19 cellular contexts compared by ENCODE assay signal in the genomic region with DNA sequence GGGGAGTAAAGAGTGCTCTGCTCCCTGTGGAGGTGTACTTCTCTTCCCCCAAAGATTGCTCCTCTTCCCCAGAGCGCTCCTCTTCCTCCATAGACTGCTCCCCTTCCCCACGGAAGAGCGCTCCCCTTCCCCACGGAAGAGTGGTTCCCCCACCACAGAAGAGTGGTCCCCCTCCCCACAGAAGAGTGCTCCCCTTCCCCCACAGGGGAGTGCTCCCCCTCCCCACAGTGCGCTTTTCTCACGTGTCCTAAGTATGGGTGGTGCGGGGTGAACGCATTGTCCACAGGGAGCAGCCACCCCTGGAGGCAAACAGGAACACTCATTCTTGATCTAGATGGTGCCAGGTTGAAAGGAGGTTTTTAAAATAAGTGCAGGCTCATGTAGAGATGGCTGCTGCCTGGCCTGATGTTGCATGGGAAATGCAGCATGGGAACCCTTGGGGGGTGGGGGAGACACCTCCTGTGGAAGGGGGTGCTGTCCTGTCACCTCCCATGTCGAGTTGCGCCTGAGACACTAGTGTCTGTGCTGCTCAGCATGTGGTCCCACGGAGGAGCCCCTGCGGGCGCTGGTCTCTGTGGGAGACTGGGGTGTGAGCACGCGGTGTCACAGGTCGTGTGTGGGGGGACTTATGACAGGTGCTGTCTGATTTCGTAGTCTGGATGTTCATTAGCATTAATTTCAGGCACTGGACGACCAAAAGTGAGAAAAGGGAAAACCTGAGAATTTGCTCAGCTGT. TPM values are rescaled to one million over a fixed set of nuclear protein-coding genes. Genes with fewer than 3 reads are reported as not detected.
DNase-seq lines count a peak whose midpoint lies in the region; ATAC-seq and TF ChIP-seq lines count a peak whose summit lies in the region.
"Had no signal": no experiment of that assay in that cellular context is flagged by ENCODE, and none has a peak within 500 bp of the region (broad histone marks: within the 10 kb centered on the region; RNA-seq: fewer than 3 reads in every experiment).

No MANE protein-coding gene starts in this region.

- H3K27me3 Mint-ChIP-seq in T-helper 17 cell = no peaks in the 10 kb centered on the region
- no peaks in the 10 kb centered on the region for H3K27me3 Mint-ChIP-seq in effector memory CD8-positive, alpha-beta T cell
- H3K27me3 Mint-ChIP-seq: activated naive CD4-positive, alpha-beta T cell treated with anti-CD3 and anti-CD28 coated beads, Interleukin-2, amount 10 ng/mL, durations not matched to agents 7 days and 5 days had no signal

- H3K36me3 ChIP-seq in left ventricle myocardium inferior = no peaks in the 10 kb centered on the region
- no peaks in the 10 kb centered on the region for H3K36me3 ChIP-seq in mesendoderm (ENCODE audit: control insufficient read depth, insufficient read depth, low read length)
- no peaks in the 10 kb centered on the region for H3K36me3 ChIP-seq in SJCRH30

- H3K4me1 ChIP-seq in left ventricle myocardium inferior (peaks cover 56% of the 10 kb centered on the region), mesendoderm (ENCODE audit: control insufficient read depth, low read depth, low read length) (no peaks in the 10 kb centered on the region), SJCRH30 (peaks cover 5% of the 10 kb centered on the region; the same call in 1 of the 2 replicates)

- no peak for TF ChIP-seq CTCF in left ventricle myocardium inferior (IDR thresholded peaks at IDR 0.05; ENCODE audit: borderline replicate concordance)

- H2BK5ac ChIP-seq in mesendoderm (ENCODE audit: low read length) = no peak overlapping the region

- peaks cover 41% of the 10 kb centered on the region for H3K79me1 ChIP-seq in mesendoderm (ENCODE audit: low read length)

- no peak overlapping the region for H2BK120ac ChIP-seq in mesendoderm (ENCODE audit: low read depth, low read length)

- H3K9me3 ChIP-seq in left ventricle myocardium inferior (replicated peaks) = no peaks in the 10 kb centered on the region
- H3K9me3 ChIP-seq in T-helper 17 cell (ENCODE audit: control insufficient read depth, low read length, poor library complexity, severe bottlenecking) = no peaks in the 10 kb centered on the region
- no peaks in the 10 kb centered on the region for H3K9me3 ChIP-seq in SJCRH30 (replicated peaks)
- H3K9me3 ChIP-seq: SK-N-SH, testis had no signal

- H3K23ac ChIP-seq in mesendoderm (ENCODE audit: low read length) = peak overlapping the region; percentile 87

- H3K56ac ChIP-seq in mesendoderm (ENCODE audit: low read length) = no peak overlapping the region

- H3K18ac ChIP-seq in mesendoderm (ENCODE audit: low read length) = no peak overlapping the region

- H3K27ac ChIP-seq in left ventricle myocardium inferior (replicated peaks) (peak overlapping the region; percentile 88), mesendoderm (ENCODE audit: low read depth, low read length) (no peak overlapping the region), temporal lobe (ENCODE audit: low read depth, low read length) (peak overlapping the region; percentile 58), SJCRH30 (no peak overlapping the region)
- H3K27ac ChIP-seq: testis had no signal

- H3K4ac ChIP-seq in mesendoderm (ENCODE audit: low read depth, low read length) = no peak overlapping the region

- no peaks in the 10 kb centered on the region for H3K9me3 Mint-ChIP-seq in effector memory CD8-positive, alpha-beta T cell
- H3K9me3 Mint-ChIP-seq: activated naive CD4-positive, alpha-beta T cell treated with anti-CD3 and anti-CD28 coated beads, Interleukin-2, amount 10 ng/mL, durations not matched to agents 7 days and 5 days; CD14-positive monocyte; T-helper 2 cell treated with Interferon-gamma antibody and Interleukin-4, amounts not matched to agents 5 μg/mL and 100 μg/mL, for 36 hours had no signal

- peaks cover 15% of the 10 kb centered on the region for H3K79me2 ChIP-seq in mesendoderm (ENCODE audit: control insufficient read depth, insufficient read depth, low read length)

- intact Hi-C loops in left ventricle myocardium inferior (cut with micrococcal nuclease) (no loop called here), Right ventricle myocardium inferior (cut with DNase I) (no loop called here)

- H3K4me3 Mint-ChIP-seq in T-helper 17 cell = no peak overlapping the region
- H3K4me3 Mint-ChIP-seq in effector memory CD8-positive, alpha-beta T cell = no peak overlapping the region
- H3K4me3 Mint-ChIP-seq: activated naive CD4-positive, alpha-beta T cell treated with anti-CD3 and anti-CD28 coated beads, Interleukin-2, amount 10 ng/mL, durations not matched to agents 7 days and 5 days; CD14-positive monocyte; T-helper 2 cell treated with Interferon-gamma antibody and Interleukin-4, amounts not matched to agents 5 μg/mL and 100 μg/mL, for 36 hours had no signal

- H3K4me3 ChIP-seq in left ventricle myocardium inferior = no peak overlapping the region
- no peak overlapping the region for H3K4me3 ChIP-seq in mesendoderm (ENCODE audit: low read length)
- no peak overlapping the region for H3K4me3 ChIP-seq in SJCRH30
- H3K4me3 ChIP-seq: testis had no signal

- H3K4me2 ChIP-seq in mesendoderm (ENCODE audit: low read length) = no peak overlapping the region
- H3K4me2 ChIP-seq: SK-N-SH had no signal

- DNase-seq in left ventricle myocardium inferior = no peak
- DNase-seq in Right ventricle myocardium inferior (ENCODE audit: missing footprints) = no peak
- no peak for DNase-seq in T-helper 17 cell
- DNase-seq in mesendoderm = no peak
- no peak for DNase-seq in effector memory CD8-positive, alpha-beta T cell
- DNase-seq in SJCRH30 = no peak
- no peak for DNase-seq in SHP77 treated with DMSO at 0.1 percent for 48 hours (lab: John Stamatoyannopoulos, UW)
- DNase-seq: activated CD4-positive, alpha-beta T cell treated with anti-CD3 and anti-CD28 coated beads, Interleukin-2, amount 50 U/mL, for 48 hours; activated naive CD4-positive, alpha-beta T cell treated with anti-CD3 and anti-CD28 coated beads, Interleukin-2, amount 10 ng/mL, durations not matched to agents 7 days and 5 days; cerebellar nuclear complex; KBM-7; NCI-H187; NCI-H345; SK-N-SH; stimulated activated CD4-positive, alpha-beta T cell treated with anti-CD3 and anti-CD28 coated beads, Interleukin-12 subunit alpha, Interleukin-12 subunit beta, amount 100 ng/mL, for 4 hours; testis had no signal

- no peak overlapping the region for H4K5ac ChIP-seq in mesendoderm (ENCODE audit: low read length)

- no peak overlapping the region for H4K8ac ChIP-seq in mesendoderm (ENCODE audit: low read depth, low read length)

- H3K27me3 ChIP-seq in left ventricle myocardium inferior (ENCODE audit: low read depth) (no peaks in the 10 kb centered on the region), mesendoderm (ENCODE audit: insufficient read depth, low read length, poor library complexity) (no peaks in the 10 kb centered on the region), SJCRH30 (no peaks in the 10 kb centered on the region)
- H3K27me3 ChIP-seq: testis had no signal

- no CpG with 5 or more reads among the region's 18 CpGs for WGBS in mesendoderm (ENCODE audit: extremely low coverage, insufficient coverage, low lambda C conversion rate)

- ATAC-seq in Right ventricle myocardium inferior (no peak), T-helper 17 cell (no peak)
- no peak for ATAC-seq in effector memory CD8-positive, alpha-beta T cell (replicated peaks)

- peaks cover 2% of the 10 kb centered on the region for H3K36me3 Mint-ChIP-seq in T-helper 17 cell (ENCODE audit: low read depth)
- no peaks in the 10 kb centered on the region for H3K36me3 Mint-ChIP-seq in effector memory CD8-positive, alpha-beta T cell (ENCODE audit: insufficient read depth)
- H3K36me3 Mint-ChIP-seq: activated naive CD4-positive, alpha-beta T cell treated with anti-CD3 and anti-CD28 coated beads, Interleukin-2, amount 10 ng/mL, durations not matched to agents 7 days and 5 days had no signal

- H3K9ac ChIP-seq in mesendoderm (ENCODE audit: low read length) = no peak overlapping the region
- H3K9ac ChIP-seq: SK-N-SH had no signal

- H3K4me1 Mint-ChIP-seq in T-helper 17 cell = peaks cover 34% of the 10 kb centered on the region
- H3K4me1 Mint-ChIP-seq in effector memory CD8-positive, alpha-beta T cell (ENCODE audit: low read depth in 2 of 2) = peaks cover 26 to 39% of the 10 kb centered on the region in 2 donors
- H3K4me1 Mint-ChIP-seq: activated naive CD4-positive, alpha-beta T cell treated with anti-CD3 and anti-CD28 coated beads, Interleukin-2, amount 10 ng/mL, durations not matched to agents 7 days and 5 days had no signal

- no peak overlapping the region for H2BK15ac ChIP-seq in mesendoderm (replicated peaks; ENCODE audit: low read depth)

- no peak overlapping the region for H2AK5ac ChIP-seq in mesendoderm (ENCODE audit: low read length)

- peak overlapping the region; percentile 81 for H3K27ac Mint-ChIP-seq in T-helper 17 cell
- peak overlapping the region in 1 of 2 donors; percentile 71 for H3K27ac Mint-ChIP-seq in effector memory CD8-positive, alpha-beta T cell
- H3K27ac Mint-ChIP-seq: activated naive CD4-positive, alpha-beta T cell treated with anti-CD3 and anti-CD28 coated beads, Interleukin-2, amount 10 ng/mL, durations not matched to agents 7 days and 5 days; T-helper 2 cell treated with Interferon-gamma antibody and Interleukin-4, amounts not matched to agents 5 μg/mL and 100 μg/mL, for 36 hours had no signal

RNA-seq across cellular contexts. Expression of a gene that starts 52.2 kb away (rescaled TPM):
- total RNA-seq in left ventricle myocardium inferior = 106 TPM
- 89.9 TPM for total RNA-seq in Right ventricle myocardium inferior
- 10 to 100 TPM; 56.8 to 79.5 TPM for total RNA-seq in T-helper 17 cell
- 12.6 TPM for polyA plus RNA-seq in mesendoderm (2013, experiment 1 of 2)
- polyA plus RNA-seq in mesendoderm (2013, experiment 2 of 2) = 12.0 TPM
- total RNA-seq in temporal lobe = 6.6 TPM
- total RNA-seq in SJCRH30 (2014; rRNA removed; shearing (Covaris generic)) = 13.1 and 14.2 TPM in 2 replicates

Comparison
In these comparisons a context has a peak if more than half of its experiments do, and no peak if none do; other contexts are left out.
1. H3K27ac ChIP-seq: peak in left ventricle myocardium inferior (single experiment) and temporal lobe (single experiment); none in mesendoderm (single experiment) and SJCRH30 (single experiment).